In genomic region chr16:31459722-31460581, GRCh38 we compare ENCODE assay signal across 1 cellular context.
A peak's percentile ranks its signal among the peaks of the same experiment; 100 is the strongest.
TF ChIP-seq lines count a peak whose summit lies in the region.

No MANE protein-coding gene starts in this region.

TF ChIP-seq in HepG2, 621 proteins besides CTCF, POLR2A, EP300 and RAD21 (continued from another document):
- TF ChIP-seq HBP1 (CRISPR knock-in tag; IDR thresholded peaks at IDR 0.05; ENCODE audit: low read depth) (no peak), SAFB2 (CRISPR knock-in tag; IDR thresholded peaks at IDR 0.05; ENCODE audit: borderline replicate concordance, low read depth) (peak; percentile 2), NFE2 (CRISPR knock-in tag; IDR thresholded peaks at IDR 0.05) (no peak), CBX5 (CRISPR knock-in tag; IDR thresholded peaks at IDR 0.05; ENCODE audit: borderline replicate concordance) (0 out of 2 replicates have a peak, but pooled peaks have one; percentile 12), ZNF564 (CRISPR knock-in tag; IDR thresholded peaks at IDR 0.05) (no peak), IKZF5 (CRISPR knock-in tag; IDR thresholded peaks at IDR 0.05) (0 out of 2 replicates have a peak, but pooled peaks have one; percentile 12), ZNF503 (CRISPR knock-in tag; IDR thresholded peaks at IDR 0.05) (peak; percentile 54; the same call in 1 of the 2 replicates), ZNF451 (CRISPR knock-in tag; IDR thresholded peaks at IDR 0.05) (no peak), HOXA5 (CRISPR knock-in tag; IDR thresholded peaks at IDR 0.05) (no peak), NCOR1 (IDR thresholded peaks at IDR 0.05; ENCODE audit: borderline replicate concordance, low read length) (peak; percentile 79; the same call in 1 of the 2 replicates), SOX6 (IDR thresholded peaks at IDR 0.05) (no peak), SOX6 (CRISPR knock-in tag; IDR thresholded peaks at IDR 0.05) (peak; percentile 30; the same call in 1 of the 2 replicates), HMG20A (CRISPR knock-in tag; IDR thresholded peaks at IDR 0.05; ENCODE audit: borderline replicate concordance) (peak; percentile 30; the same call in 1 of the 2 replicates), KIAA2018 (CRISPR knock-in tag; IDR thresholded peaks at IDR 0.05; ENCODE audit: borderline replicate concordance) (no peak), ZNF550 (CRISPR knock-in tag; IDR thresholded peaks at IDR 0.05; ENCODE audit: borderline replicate concordance) (no peak), CEBPB (IDR thresholded peaks at IDR 0.05; ENCODE audit: borderline replicate concordance, low read depth, low read length) (peak; percentile 21; the same call in 1 of the 2 replicates), TBP (CRISPR knock-in tag; IDR thresholded peaks at IDR 0.05) (0 out of 2 replicates have a peak, but pooled peaks have one; percentile 53), CREM (IDR thresholded peaks at IDR 0.05) (peak; percentile 78; the same call in 1 of the 2 replicates), CREM (CRISPR knock-in tag; IDR thresholded peaks at IDR 0.05) (no peak), CREB1 (IDR thresholded peaks at IDR 0.05) (peak; percentile 99), CREB1 (CRISPR knock-in tag; IDR thresholded peaks at IDR 0.05) (peak; percentile 73), TBL1XR1 (IDR thresholded peaks at IDR 0.05; ENCODE audit: borderline replicate concordance, low read length, partially characterized antibody) (peak; percentile 28), SSRP1 (CRISPR knock-in tag; IDR thresholded peaks at IDR 0.05) (peak; percentile 68; the same call in 1 of the 2 replicates), LBX2 (CRISPR knock-in tag; IDR thresholded peaks at IDR 0.05; ENCODE audit: borderline replicate concordance) (no peak), KDM5A (IDR thresholded peaks at IDR 0.05; ENCODE audit: borderline replicate concordance, low read length) (peak; percentile 51; the same call in 1 of the 2 replicates), MED1 (CRISPR knock-in tag; IDR thresholded peaks at IDR 0.05) (peak; percentile 11; the same call in 1 of the 2 replicates), PPARG (CRISPR knock-in tag; conservative IDR thresholded peaks at IDR 0.05) (peak; percentile 24; the same call in 1 of the 2 replicates), MXD1 (CRISPR knock-in tag; IDR thresholded peaks at IDR 0.05) (no peak), GFI1 (CRISPR knock-in tag; IDR thresholded peaks at IDR 0.05; ENCODE audit: borderline replicate concordance) (0 out of 2 replicates have a peak, but pooled peaks have one; percentile 17), CEBPG (CRISPR knock-in tag; IDR thresholded peaks at IDR 0.05) (peak; percentile 58), GATA4 (IDR thresholded peaks at IDR 0.05; ENCODE audit: borderline replicate concordance, low read depth) (0 out of 2 replicates have a peak, but pooled peaks have one; percentile 8), PHF21A (CRISPR knock-in tag; IDR thresholded peaks at IDR 0.05) (peak; percentile 2; the same call in 1 of the 2 replicates), KLF9 (CRISPR knock-in tag; IDR thresholded peaks at IDR 0.05; ENCODE audit: low read depth) (peak; percentile 9; the same call in 1 of the 2 replicates), RORA (CRISPR knock-in tag; IDR thresholded peaks at IDR 0.05) (no peak), FOXA3 (CRISPR knock-in tag; IDR thresholded peaks at IDR 0.05) (0 out of 2 replicates have a peak, but pooled peaks have one; percentile 9), NONO (IDR thresholded peaks at IDR 0.05) (no peak), NONO (CRISPR knock-in tag; conservative IDR thresholded peaks at IDR 0.05) (peak; percentile 31; the same call in 1 of the 2 replicates), ZBTB21 (CRISPR knock-in tag; IDR thresholded peaks at IDR 0.05) (peak; percentile 86), FOSL2 (CRISPR knock-in tag; IDR thresholded peaks at IDR 0.05) (0 out of 2 replicates have a peak, but pooled peaks have one; percentile 30), EZH2 (conservative IDR thresholded peaks at IDR 0.05; ENCODE audit: low read depth, low read length) (no peak), ZNF781 (CRISPR knock-in tag; IDR thresholded peaks at IDR 0.05; ENCODE audit: borderline replicate concordance, not compliant biosample characterization) (peak; percentile 42), ZNF83 (CRISPR knock-in tag; IDR thresholded peaks at IDR 0.05; ENCODE audit: borderline replicate concordance) (no peak), SP5 (CRISPR knock-in tag; IDR thresholded peaks at IDR 0.05; ENCODE audit: borderline replicate concordance, low read depth) (peak; percentile 98), ZNF549 (CRISPR knock-in tag; IDR thresholded peaks at IDR 0.05) (peak; percentile 77; the same call in 1 of the 2 replicates), ZNF264 (CRISPR knock-in tag; IDR thresholded peaks at IDR 0.05) (0 out of 2 replicates have a peak, but pooled peaks have one; percentile 16), MXD4 (CRISPR knock-in tag; IDR thresholded peaks at IDR 0.05) (no peak), ZNF205 (CRISPR knock-in tag; IDR thresholded peaks at IDR 0.05) (peak; percentile 24), RFXAP (CRISPR knock-in tag; IDR thresholded peaks at IDR 0.05; ENCODE audit: borderline replicate concordance) (0 out of 2 replicates have a peak, but pooled peaks have one; percentile 22), DRAP1 (CRISPR knock-in tag; IDR thresholded peaks at IDR 0.05) (peak; percentile 58; the same call in 1 of the 2 replicates), ZC3H13 (CRISPR knock-in tag; IDR thresholded peaks at IDR 0.05) (peak; percentile 25), RBM22 (optimal IDR thresholded peaks at IDR 0.05; ENCODE audit: low read length) (peak; percentile 37), ZFP82 (CRISPR knock-in tag; IDR thresholded peaks at IDR 0.05; ENCODE audit: borderline replicate concordance) (0 out of 2 replicates have a peak, but pooled peaks have one; percentile 12), ATF7 (IDR thresholded peaks at IDR 0.05) (peak; percentile 75), ATF7 (CRISPR knock-in tag; IDR thresholded peaks at IDR 0.05) (no peak), SIN3A (IDR thresholded peaks at IDR 0.05; ENCODE audit: borderline replicate concordance, low read depth, low read length) (peak; percentile 49; the same call in 1 of the 2 replicates), RXRA (CRISPR knock-in tag; IDR thresholded peaks at IDR 0.05) (no peak)
